In genomic region chr10:62054408-62054807, GRCh38 we compare ENCODE assay signal across 11 cellular contexts.
DNase-seq lines count a peak whose midpoint lies in the region; ATAC-seq and TF ChIP-seq lines count a peak whose summit lies in the region.
"Had no signal": no experiment of that assay in that cellular context is flagged by ENCODE, and none has a peak within 500 bp of the region (broad histone marks: within the 10 kb centered on the region; RNA-seq: fewer than 3 reads in every experiment).

No MANE protein-coding gene starts in this region.

- H3K36me3 Mint-ChIP-seq in central memory CD8-positive, alpha-beta T cell (ENCODE audit: insufficient read depth): peaks cover 40% of the 10 kb centered on the region

- H3K36me3 ChIP-seq in spleen: peaks cover 0 to 51% (median 17%) of the 10 kb centered on the region in 6 donors

- peaks cover 52% of the 10 kb centered on the region for H3K4me1 Mint-ChIP-seq in central memory CD8-positive, alpha-beta T cell

- peak overlapping the region in 7 of 8 donors; percentile 66 to 90 (median 86) for H3K27ac ChIP-seq in spleen

- intact Hi-C loops in spleen (cut with DNase I; ENCODE audit: low total_unique reads): no loop called here

- ATAC-seq in GM18867 (IDR thresholded peaks at IDR 0.05; ENCODE audit: unreplicated experiment): peak; percentile 30
- ATAC-seq in HG02759 (IDR thresholded peaks at IDR 0.05; ENCODE audit: unreplicated experiment): peak; percentile 36
- ATAC-seq in central memory CD8-positive, alpha-beta T cell (replicated peaks; ENCODE audit: extremely low read depth, poor library complexity, severe bottlenecking): no peak

- H3K9me3 Mint-ChIP-seq in central memory CD8-positive, alpha-beta T cell: no peaks in the 10 kb centered on the region
- H3K9me3 Mint-ChIP-seq: H9, neural crest cell had no signal

- peak overlapping the region; percentile 67 for H3K27ac Mint-ChIP-seq in central memory CD8-positive, alpha-beta T cell (ENCODE audit: low read depth)
- H3K27ac Mint-ChIP-seq: H9 had no signal

- no peak for DNase-seq in central memory CD8-positive, alpha-beta T cell (ENCODE audit: low spot score in 2 of 2)
- DNase-seq in spleen: no peak
- DNase-seq in HCEC 1CT: no peak
- DNase-seq in NCI-H1048 (lab: John Stamatoyannopoulos, UW): no peak
- DNase-seq in erythroblast (lab: John Stamatoyannopoulos, UW): no peak
- no peak for DNase-seq in GM20000 (ENCODE audit: low spot score)
- DNase-seq: H9, OCI-M1 had no signal

- TF ChIP-seq POLR2A in spleen (IDR thresholded peaks at IDR 0.05): no peak
- no peak for TF ChIP-seq POLR2A in erythroblast (IDR thresholded peaks at IDR 0.05; ENCODE audit: low read length)

- no peaks in the 10 kb centered on the region for H3K27me3 Mint-ChIP-seq in central memory CD8-positive, alpha-beta T cell

- no peaks in the 10 kb centered on the region for H3K9me3 ChIP-seq in spleen

- H3K4me3 ChIP-seq in spleen: peak overlapping the region in 3 of 8 donors; percentile 2 to 65 (median 4)

- peaks cover 31 to 99% (median 81%) of the 10 kb centered on the region in 6 donors for H3K4me1 ChIP-seq in spleen

- no peak for TF ChIP-seq CTCF in spleen (IDR thresholded peaks at IDR 0.05 in 8 of 11, conservative IDR thresholded peaks at IDR 0.05 in 3 of 11)
- no peak for TF ChIP-seq CTCF in GM20000 (IDR thresholded peaks at IDR 0.05; ENCODE audit: extremely low read depth, missing control alignments)

- H3K27me3 ChIP-seq in spleen (replicated peaks in 1 of 7): no peaks in the 10 kb centered on the region

- H3K4me3 Mint-ChIP-seq in central memory CD8-positive, alpha-beta T cell: peak overlapping the region; percentile 53
- H3K4me3 Mint-ChIP-seq: H9, neural crest cell had no signal
